ENCODE assay signal across 29 cellular contexts in genomic region chr6:75114795-75115194, GRCh38.
DNase-seq lines count a peak whose midpoint lies in the region; ATAC-seq, FAIRE-seq and TF ChIP-seq lines count a peak whose summit lies in the region.
"Had no signal": no experiment of that assay in that cellular context is flagged by ENCODE, and none has a peak within 500 bp of the region (broad histone marks: within the 10 kb centered on the region; RNA-seq: fewer than 3 reads in every experiment).

No MANE protein-coding gene starts in this region.

- peak overlapping the region; percentile 36 for H3K27ac ChIP-seq in astrocyte (ENCODE audit: low read depth, low read length)
- peak overlapping the region; percentile 61 to 69 (median 64) for H3K27ac ChIP-seq in gastroesophageal sphincter
- H3K27ac ChIP-seq in osteoblast (ENCODE audit: low read depth, low read length): peak overlapping the region; percentile 48
- H3K27ac ChIP-seq in urinary bladder (ENCODE audit: low read depth): peak overlapping the region; percentile 23
- no peak overlapping the region for H3K27ac ChIP-seq in effector memory CD4-positive, alpha-beta T cell (ENCODE audit: insufficient read depth, low read length, poor library complexity, severe bottlenecking)
- H3K27ac ChIP-seq in PC-9: no peak overlapping the region
- H3K27ac ChIP-seq: cardiac muscle cell, lower lobe of right lung, prostate gland, SJSA1 had no signal

- H3K27me3 Mint-ChIP-seq in astrocyte (ENCODE audit: low read depth, unreplicated experiment): no peaks in the 10 kb centered on the region
- H3K27me3 Mint-ChIP-seq: activated CD4-positive, alpha-beta memory T cell treated with anti-CD3 and anti-CD28 coated beads for 36 hours; CD4-positive, CD25-positive, alpha-beta regulatory T cell had no signal

- intact Hi-C loops in PC-9 (cut with micrococcal nuclease; ENCODE audit: unreplicated experiment): no loop called here

- peaks cover 6% of the 10 kb centered on the region; the same call in 1 of the 2 replicates for H3F3A ChIP-seq in PC-9 (ENCODE audit: insufficient read depth, low read depth)

- peaks cover 17% of the 10 kb centered on the region for H3K36me3 ChIP-seq in astrocyte (ENCODE audit: insufficient read depth, low read length)
- H3K36me3 ChIP-seq in gastroesophageal sphincter: peaks cover 3 to 34% of the 10 kb centered on the region in 2 donors
- H3K36me3 ChIP-seq in osteoblast (ENCODE audit: insufficient read depth, low read length): peaks cover 91% of the 10 kb centered on the region
- no peaks in the 10 kb centered on the region for H3K36me3 ChIP-seq in urinary bladder (ENCODE audit: insufficient read depth)
- H3K36me3 ChIP-seq in effector memory CD4-positive, alpha-beta T cell (ENCODE audit: control insufficient read depth, insufficient read depth, low read length): no peaks in the 10 kb centered on the region
- 0 out of 2 replicates have a peak, but pooled peaks cover 7% of the 10 kb centered on the region for H3K36me3 ChIP-seq in PC-9 (ENCODE audit: low read depth)
- H3K36me3 ChIP-seq: cardiac muscle cell, lower lobe of right lung, prostate gland had no signal

- no peak overlapping the region for H3K9ac ChIP-seq in astrocyte (ENCODE audit: low read length)

- H3K79me2 ChIP-seq in astrocyte (ENCODE audit: insufficient read depth, low read length) (no peaks in the 10 kb centered on the region), osteoblast (ENCODE audit: insufficient read depth, low read length) (no peaks in the 10 kb centered on the region), PC-9 (ENCODE audit: low read depth) (no peaks in the 10 kb centered on the region)

- 40 to 46% methylated on average over 2 of the region's 2 CpGs for WGBS in gastroesophageal sphincter (ENCODE audit: low coverage in 1 of 2), 2 donors
- 35% methylated on average over 2 of the region's 2 CpGs for WGBS in urinary bladder

- H3K4me3 Mint-ChIP-seq in astrocyte (ENCODE audit: unreplicated experiment): no peak overlapping the region
- H3K4me3 Mint-ChIP-seq: activated CD4-positive, alpha-beta memory T cell treated with anti-CD3 and anti-CD28 coated beads for 36 hours; CD4-positive, CD25-positive, alpha-beta regulatory T cell; endodermal cell; T-cell had no signal

- peaks cover 17% of the 10 kb centered on the region for H3K36me3 Mint-ChIP-seq in astrocyte (ENCODE audit: low read depth, unreplicated experiment)
- H3K36me3 Mint-ChIP-seq: activated CD4-positive, alpha-beta memory T cell treated with anti-CD3 and anti-CD28 coated beads for 36 hours; activated naive CD4-positive, alpha-beta T cell treated with anti-CD3 and anti-CD28 coated beads, Interleukin-2, amount 50 U/mL, for 72 hours; CD4-positive, CD25-positive, alpha-beta regulatory T cell; T-cell had no signal

- no peak overlapping the region for H3K4me3 ChIP-seq in astrocyte (ENCODE audit: insufficient read depth, low read depth, low read length)
- no peak overlapping the region for H3K4me3 ChIP-seq in gastroesophageal sphincter
- H3K4me3 ChIP-seq in osteoblast (ENCODE audit: insufficient read depth, low read length): no peak overlapping the region
- H3K4me3 ChIP-seq in urinary bladder (ENCODE audit: low read depth, low read length): no peak overlapping the region
- no peak overlapping the region for H3K4me3 ChIP-seq in effector memory CD4-positive, alpha-beta T cell (ENCODE audit: insufficient read depth, low read depth, low read length, poor library complexity, severe bottlenecking)
- no peak overlapping the region for H3K4me3 ChIP-seq in PC-9
- H3K4me3 ChIP-seq: cardiac muscle cell, K562, lower lobe of right lung, mucosa of descending colon, prostate gland, SJSA1, tibial nerve had no signal

- H2AFZ ChIP-seq in astrocyte (ENCODE audit: low read depth, low read length): no peak overlapping the region
- no peak overlapping the region for H2AFZ ChIP-seq in osteoblast (ENCODE audit: low read length)
- H2AFZ ChIP-seq in PC-9: no peak overlapping the region

- no peaks in the 10 kb centered on the region for H3K27me3 ChIP-seq in astrocyte (ENCODE audit: insufficient read depth, low read length)
- no peaks in the 10 kb centered on the region for H3K27me3 ChIP-seq in gastroesophageal sphincter
- H3K27me3 ChIP-seq in osteoblast (ENCODE audit: insufficient read depth, low read length): no peaks in the 10 kb centered on the region
- H3K27me3 ChIP-seq in effector memory CD4-positive, alpha-beta T cell (replicated peaks; ENCODE audit: control insufficient read depth, insufficient read depth, low read length, poor library complexity, severe bottlenecking): no peaks in the 10 kb centered on the region
- H3K27me3 ChIP-seq in PC-9 (ENCODE audit: insufficient read depth, low read depth): no peaks in the 10 kb centered on the region
- H3K27me3 ChIP-seq: cardiac muscle cell, SJSA1, tibial nerve had no signal

- H3K9me3 ChIP-seq in astrocyte (ENCODE audit: insufficient read depth, low read depth, low read length) (no peaks in the 10 kb centered on the region), gastroesophageal sphincter (no peaks in the 10 kb centered on the region), osteoblast (ENCODE audit: low read depth, low read length) (no peaks in the 10 kb centered on the region), PC-9 (ENCODE audit: insufficient read depth, low read depth) (no peaks in the 10 kb centered on the region)
- H3K9me3 ChIP-seq in effector memory CD4-positive, alpha-beta T cell (ENCODE audit: control insufficient read depth, low read length): no peaks in the 10 kb centered on the region
- H3K9me3 ChIP-seq: lower lobe of right lung, mucosa of descending colon, prostate gland, SJSA1, tibial nerve had no signal

- DNase-seq in astrocyte (ENCODE audit: low read depth) (no peak), osteoblast (ENCODE audit: insufficient read length, low spot score, missing footprints) (no peak), mesenteric fat pad (ENCODE audit: low spot score) (no peak), PC-9 (no peak)
- no peak for DNase-seq in effector memory CD4-positive, alpha-beta T cell
- DNase-seq: activated CD4-positive, alpha-beta memory T cell treated with anti-CD3 and anti-CD28 coated beads for 36 hours; activated CD8-positive, alpha-beta memory T cell treated with anti-CD3 and anti-CD28 coated beads, Interleukin-2, amount 50 U/mL, for 48 hours; CD4-positive, CD25-positive, alpha-beta regulatory T cell; cortex of kidney; endodermal cell; islet precursor cell; lower lobe of right lung; mucosa of descending colon; NCI-H1092 treated with DMSO at 0.1 percent for 48 hours; NCI-H2029 treated with DMSO at 0.1 percent for 48 hours; NCI-H2227 treated with DMSO at 0.1 percent for 48 hours; NCI-H69; stimulated activated naive CD8-positive, alpha-beta T cell treated with anti-CD3 and anti-CD28 coated beads, Interleukin-15, Interleukin-2, amounts not matched to agents 100 U/mL and 50 U/mL, for 24 hours; T-cell had no signal

- CTCF ChIA-PET in PC-9 (lab: Charles Lee): no interaction called here

- peak overlapping the region; percentile 36 for H3K27ac Mint-ChIP-seq in astrocyte (ENCODE audit: unreplicated experiment)
- H3K27ac Mint-ChIP-seq: activated CD4-positive, alpha-beta memory T cell treated with anti-CD3 and anti-CD28 coated beads for 36 hours; activated naive CD4-positive, alpha-beta T cell treated with anti-CD3 and anti-CD28 coated beads, Interleukin-2, amount 50 U/mL, for 72 hours; CD4-positive, CD25-positive, alpha-beta regulatory T cell; endodermal cell; T-cell had no signal

- no peak for TF ChIP-seq POLR2A in gastroesophageal sphincter (IDR thresholded peaks at IDR 0.05)

- ATAC-seq in gastroesophageal sphincter: no peak
- ATAC-seq: activated naive CD4-positive, alpha-beta T cell treated with anti-CD3 and anti-CD28 coated beads, Interleukin-2, amount 50 U/mL, for 72 hours; HCT116; K562; lower lobe of right lung; mucosa of descending colon; stimulated activated naive CD8-positive, alpha-beta T cell treated with anti-CD3 and anti-CD28 coated beads, Interleukin-15, Interleukin-2, amounts not matched to agents 100 U/mL and 50 U/mL, for 24 hours; T-cell had no signal

- BruUV-seq in PC-9 (replicated peaks; lab: Mats Ljungman, UMichigan): no TSS peak

- H3K4me2 ChIP-seq in astrocyte (ENCODE audit: low read length) (no peak overlapping the region), osteoblast (ENCODE audit: insufficient read depth, low read length) (no peak overlapping the region), PC-9 (no peak overlapping the region)

- peaks cover 6% of the 10 kb centered on the region; the same call in 1 of the 2 replicates for H3K9me2 ChIP-seq in PC-9 (ENCODE audit: insufficient read depth)

- POLR2A ChIA-PET in PC-9 (lab: Charles Lee; ENCODE audit: unreplicated experiment): no interaction called here

- TF ChIP-seq CTCF in astrocyte (IDR thresholded peaks at IDR 0.05; ENCODE audit: insufficient read depth, low read depth, low read length) (no peak), gastroesophageal sphincter (IDR thresholded peaks at IDR 0.05) (no peak), osteoblast (IDR thresholded peaks at IDR 0.05; ENCODE audit: extremely low read depth, low read depth, low read length) (no peak), PC-9 (conservative IDR thresholded peaks at IDR 0.05) (no peak)

- no peaks in the 10 kb centered on the region for H3K9me3 Mint-ChIP-seq in astrocyte (ENCODE audit: unreplicated experiment)
- H3K9me3 Mint-ChIP-seq: activated CD4-positive, alpha-beta memory T cell treated with anti-CD3 and anti-CD28 coated beads for 36 hours; activated naive CD4-positive, alpha-beta T cell treated with anti-CD3 and anti-CD28 coated beads, Interleukin-2, amount 50 U/mL, for 72 hours; endodermal cell; T-cell had no signal

- H4K20me1 ChIP-seq in astrocyte (ENCODE audit: insufficient read depth, low read length) (no peaks in the 10 kb centered on the region), osteoblast (ENCODE audit: insufficient read depth, low read length) (no peaks in the 10 kb centered on the region), PC-9 (ENCODE audit: insufficient read depth) (no peaks in the 10 kb centered on the region)

- H3K4me1 ChIP-seq in astrocyte (ENCODE audit: insufficient read depth, low read length): peaks cover 3% of the 10 kb centered on the region
- peaks cover 4 to 66% (median 5%) of the 10 kb centered on the region in 3 donors for H3K4me1 ChIP-seq in gastroesophageal sphincter
- peaks cover 50% of the 10 kb centered on the region for H3K4me1 ChIP-seq in osteoblast (ENCODE audit: insufficient read depth, low read length)
- no peaks in the 10 kb centered on the region for H3K4me1 ChIP-seq in urinary bladder (ENCODE audit: insufficient read depth)
- no peaks in the 10 kb centered on the region for H3K4me1 ChIP-seq in effector memory CD4-positive, alpha-beta T cell (ENCODE audit: control insufficient read depth, insufficient read depth, low read length, poor library complexity, severe bottlenecking)
- 0 out of 2 replicates have a peak, but pooled peaks cover 5% of the 10 kb centered on the region for H3K4me1 ChIP-seq in PC-9 (replicated peaks; ENCODE audit: insufficient read depth)
- H3K4me1 ChIP-seq: lower lobe of right lung, prostate gland, SJSA1 had no signal

- no peak for TF ChIP-seq EP300 in gastroesophageal sphincter (IDR thresholded peaks at IDR 0.05)

- no peak for FAIRE-seq in astrocyte (lab: Jason Lieb, UNC)
- FAIRE-seq: D721Med, K562 had no signal

- H3K4me1 Mint-ChIP-seq in astrocyte (ENCODE audit: low read depth, unreplicated experiment): peaks cover 36% of the 10 kb centered on the region
- H3K4me1 Mint-ChIP-seq: CD4-positive, CD25-positive, alpha-beta regulatory T cell; T-cell had no signal

Comparison
In these comparisons a context has a peak if more than half of its experiments do, and no peak if none do; other contexts are left out.
1. H3K27ac ChIP-seq: peak in astrocyte (single experiment), gastroesophageal sphincter (4 of 4), osteoblast (single experiment) and urinary bladder (single experiment); none in effector memory CD4-positive, alpha-beta T cell (single experiment) and PC-9 (single experiment).